Comparison of ENCODE assay signal across 2 cellular contexts in genomic region chr10:93272884-93273675, GRCh38.
TF ChIP-seq lines count a peak whose summit lies in the region.

No MANE protein-coding gene starts in this region.

TF ChIP-seq in GM23338, 12 proteins besides CTCF, POLR2A, EP300 and RAD21 (continued from another document):
- TF ChIP-seq REST (IDR thresholded peaks at IDR 0.05; ENCODE audit: unreplicated experiment) (no peak), ZNF462 (CRISPR knock-in tag; IDR thresholded peaks at IDR 0.05) (peak; percentile 81), CREB1 (CRISPR knock-in tag; IDR thresholded peaks at IDR 0.05; ENCODE audit: low read depth) (0 out of 2 replicates have a peak, but pooled peaks have one; percentile 29)

TF ChIP-seq in WTC11, 78 proteins besides CTCF, POLR2A, EP300 and RAD21 (continued from another document):
- TF ChIP-seq AFF4 (CRISPR knock-in tag; IDR thresholded peaks at IDR 0.05; ENCODE audit: borderline replicate concordance) (peak; percentile 94; the same call in 1 of the 2 replicates), ATF6 (CRISPR knock-in tag; IDR thresholded peaks at IDR 0.05) (no peak), GABPB1 (CRISPR knock-in tag; IDR thresholded peaks at IDR 0.05) (no peak), ZNF232 (CRISPR knock-in tag; IDR thresholded peaks at IDR 0.05) (no peak), USF1 (CRISPR knock-in tag; IDR thresholded peaks at IDR 0.05) (peak; percentile 30; the same call in 1 of the 2 replicates), MYBL2 (CRISPR knock-in tag; IDR thresholded peaks at IDR 0.05) (peak; percentile 12; the same call in 1 of the 2 replicates), MAX (CRISPR knock-in tag; IDR thresholded peaks at IDR 0.05) (peak; percentile 66), STAT6 (CRISPR knock-in tag; conservative IDR thresholded peaks at IDR 0.05; ENCODE audit: low read depth) (no peak), PRRX2 (CRISPR knock-in tag; IDR thresholded peaks at IDR 0.05) (0 out of 2 replicates have a peak, but pooled peaks have one; percentile 55), ZNF396 (CRISPR knock-in tag; IDR thresholded peaks at IDR 0.05; ENCODE audit: borderline replicate concordance) (no peak), SMAD3 (CRISPR knock-in tag; IDR thresholded peaks at IDR 0.05; ENCODE audit: borderline replicate concordance) (peak; percentile 34; the same call in 1 of the 2 replicates), ETV6 (CRISPR knock-in tag; IDR thresholded peaks at IDR 0.05) (peak; percentile 36; the same call in 1 of the 2 replicates), FOXP4 (CRISPR knock-in tag; IDR thresholded peaks at IDR 0.05) (no peak; the same call in 1 of the 2 replicates)
